23 cellular contexts compared by ENCODE assay signal in genomic region chr2:194559523-194559922, GRCh38.
DNase-seq lines count a peak whose midpoint lies in the region; ATAC-seq and TF ChIP-seq lines count a peak whose summit lies in the region.
"Had no signal": no experiment of that assay in that cellular context is flagged by ENCODE, and none has a peak within 500 bp of the region (broad histone marks: within the 10 kb centered on the region; RNA-seq: fewer than 3 reads in every experiment).

No MANE protein-coding gene starts in this region.

- ATAC-seq in stimulated activated effector memory CD8-positive, alpha-beta T cell treated with anti-CD3 and anti-CD28 coated beads, Interleukin-12 subunit alpha, Interleukin-12 subunit beta, amount 100 ng/mL, for 72 hours: peak; percentile 42
- ATAC-seq: GM12878 had no signal

- no peak overlapping the region for H3K9ac ChIP-seq in neuronal stem cell (ENCODE audit: low read depth, low read length, poor library complexity)
- no peak overlapping the region for H3K9ac ChIP-seq in H9 (ENCODE audit: extremely low read depth, insufficient read length, low read length)
- H3K9ac ChIP-seq: BLaER1 had no signal

- H3K9me3 ChIP-seq in neuronal stem cell (replicated peaks in 1 of 2; ENCODE audit: control insufficient read depth in 2 of 2, insufficient read depth in 1 of 2, low read depth in 1 of 2, low read length in 2 of 2): peaks cover 0 to 2% of the 10 kb centered on the region in 2 donors
- H3K9me3 ChIP-seq in H9 (ENCODE audit: control insufficient read depth, low read depth, low read length): no peaks in the 10 kb centered on the region
- H3K9me3 ChIP-seq: BE2C had no signal

- H3K79me2 ChIP-seq in H9 (ENCODE audit: insufficient read depth, low read length): no peaks in the 10 kb centered on the region

- H3K4me3 ChIP-seq in neuronal stem cell (ENCODE audit: low read length in 2 of 2): peak overlapping the region in 1 of 2 donors; percentile 3
- H3K4me3 ChIP-seq: BLaER1, GM12878 had no signal

- H2BK12ac ChIP-seq in neuronal stem cell (ENCODE audit: low read length): peak overlapping the region; percentile 10
- no peak overlapping the region for H2BK12ac ChIP-seq in H9 (ENCODE audit: insufficient read length, low read depth, low read length)

- H3K79me1 ChIP-seq in neuronal stem cell (ENCODE audit: low read depth, low read length) (no peaks in the 10 kb centered on the region), H9 (ENCODE audit: insufficient read depth, low read depth, low read length, poor library complexity, severe bottlenecking) (no peaks in the 10 kb centered on the region)

- no peak overlapping the region for H4K91ac ChIP-seq in neuronal stem cell (ENCODE audit: low read depth, low read length, poor library complexity)
- no peak overlapping the region for H4K91ac ChIP-seq in H9 (ENCODE audit: insufficient read length, low read depth, low read length)

- H3K4me2 ChIP-seq in neuronal stem cell (ENCODE audit: insufficient read depth, low read length, poor library complexity, severe bottlenecking): no peak overlapping the region
- no peak overlapping the region for H3K4me2 ChIP-seq in H9 (ENCODE audit: insufficient read depth, insufficient read length, low read length)
- H3K4me2 ChIP-seq: BLaER1 had no signal

- H3K9me3 Mint-ChIP-seq in chondrocyte (ENCODE audit: low read depth) (no peaks in the 10 kb centered on the region), H9 (peaks cover 13 to 20% of the 10 kb centered on the region in 2 experiments)
- peaks cover 2% of the 10 kb centered on the region for H3K9me3 Mint-ChIP-seq in stimulated activated effector memory CD8-positive, alpha-beta T cell treated with anti-CD3 and anti-CD28 coated beads, Interleukin-12 subunit alpha, Interleukin-12 subunit beta, amount 100 ng/mL, for 72 hours
- H3K9me3 Mint-ChIP-seq: CD4-positive, CD25-positive, alpha-beta regulatory T cell had no signal

- no peaks in the 10 kb centered on the region for H3K36me3 Mint-ChIP-seq in chondrocyte (ENCODE audit: low read depth)
- no peaks in the 10 kb centered on the region for H3K36me3 Mint-ChIP-seq in stimulated activated effector memory CD8-positive, alpha-beta T cell treated with anti-CD3 and anti-CD28 coated beads, Interleukin-12 subunit alpha, Interleukin-12 subunit beta, amount 100 ng/mL, for 72 hours
- H3K36me3 Mint-ChIP-seq in H9 (ENCODE audit: insufficient read depth in 1 of 3, low read depth in 3 of 3): peaks cover 0 to 9% (median 7%) of the 10 kb centered on the region in 3 experiments; a peak in 4 of 7 replicates
- H3K36me3 Mint-ChIP-seq: CD14-positive monocyte; CD4-positive, alpha-beta memory T cell; CD4-positive, CD25-positive, alpha-beta regulatory T cell; CD8-positive, alpha-beta memory T cell had no signal

- H3K27me3 ChIP-seq in neuronal stem cell (ENCODE audit: control insufficient read depth in 3 of 3, insufficient read depth in 3 of 3, low read depth in 1 of 3, low read length in 3 of 3): no peaks in the 10 kb centered on the region
- H3K27me3 ChIP-seq in H9 (ENCODE audit: insufficient read depth, low read length): no peaks in the 10 kb centered on the region
- H3K27me3 ChIP-seq: BE2C, BLaER1 had no signal

- H3K23ac ChIP-seq in neuronal stem cell (ENCODE audit: low read depth, low read length, poor library complexity): no peak overlapping the region
- H3K23ac ChIP-seq in H9 (ENCODE audit: insufficient read length, low read depth, low read length): no peak overlapping the region

- peak overlapping the region; percentile 71 for H3K18ac ChIP-seq in neuronal stem cell (ENCODE audit: low read length)
- H3K18ac ChIP-seq in H9 (ENCODE audit: insufficient read length, low read depth, low read length): no peak overlapping the region

- H3K27ac Mint-ChIP-seq in chondrocyte (ENCODE audit: unreplicated experiment) (no peak overlapping the region), H9 (no peak overlapping the region)
- no peak overlapping the region for H3K27ac Mint-ChIP-seq in stimulated activated effector memory CD8-positive, alpha-beta T cell treated with anti-CD3 and anti-CD28 coated beads, Interleukin-12 subunit alpha, Interleukin-12 subunit beta, amount 100 ng/mL, for 72 hours
- H3K27ac Mint-ChIP-seq: CD14-positive monocyte; CD4-positive, alpha-beta memory T cell; CD4-positive, CD25-positive, alpha-beta regulatory T cell; CD8-positive, alpha-beta memory T cell had no signal

- H2AFZ ChIP-seq in neuronal stem cell (ENCODE audit: low read length) (no peak overlapping the region), H9 (ENCODE audit: low read length) (no peak overlapping the region)

- no peak overlapping the region for H3K56ac ChIP-seq in H9 (ENCODE audit: insufficient read length, low read depth, low read length)

- no peaks in the 10 kb centered on the region for H4K20me1 ChIP-seq in H9 (ENCODE audit: control insufficient read depth, insufficient read depth, insufficient read length)
- H4K20me1 ChIP-seq: BLaER1 had no signal

- peak overlapping the region; percentile 49 for H2BK15ac ChIP-seq in neuronal stem cell (ENCODE audit: low read length)
- H2BK15ac ChIP-seq in H9 (ENCODE audit: low read depth, low read length): no peak overlapping the region

- peaks cover 8% of the 10 kb centered on the region for H3K27me3 Mint-ChIP-seq in chondrocyte (ENCODE audit: low read depth)
- no peaks in the 10 kb centered on the region; the same call in 1 of the 2 replicates for H3K27me3 Mint-ChIP-seq in H9 (ENCODE audit: low read depth)
- H3K27me3 Mint-ChIP-seq: CD4-positive, alpha-beta memory T cell; CD4-positive, CD25-positive, alpha-beta regulatory T cell had no signal

- DNase-seq in chondrocyte (ENCODE audit: low spot score) (peak; percentile 46), neuronal stem cell (ENCODE audit: low spot score) (no peak), H9 (no peak), pons (ENCODE audit: low spot score) (no peak)
- no peak for DNase-seq in stimulated activated effector memory CD8-positive, alpha-beta T cell treated with anti-CD3 and anti-CD28 coated beads, Interleukin-12 subunit alpha, Interleukin-12 subunit beta, amount 100 ng/mL, for 72 hours (ENCODE audit: low spot score in 2 of 2)
- no peak for DNase-seq in stimulated activated CD4-positive, alpha-beta T cell treated with anti-CD3 and anti-CD28 coated beads, Interleukin-2, amount 100 ng/mL, for 48 hours
- DNase-seq: 8988T; ACHN; BE2C; C1 segment of cervical spinal cord; CD4-positive, alpha-beta memory T cell; CD4-positive, CD25-positive, alpha-beta regulatory T cell; CD8-positive, alpha-beta memory T cell; COR-L47; DMS 273 treated with DMSO at 0.1 percent for 48 hours; DMS153; DMS79; DND-41; EL; GDM1 had no signal

- H3K4me1 Mint-ChIP-seq in chondrocyte (ENCODE audit: low read depth) (no peaks in the 10 kb centered on the region), H9 (no peaks in the 10 kb centered on the region)
- H3K4me1 Mint-ChIP-seq in stimulated activated effector memory CD8-positive, alpha-beta T cell treated with anti-CD3 and anti-CD28 coated beads, Interleukin-12 subunit alpha, Interleukin-12 subunit beta, amount 100 ng/mL, for 72 hours: no peaks in the 10 kb centered on the region
- H3K4me1 Mint-ChIP-seq: CD14-positive monocyte; CD4-positive, alpha-beta memory T cell; CD4-positive, CD25-positive, alpha-beta regulatory T cell; CD8-positive, alpha-beta memory T cell had no signal

- H4K8ac ChIP-seq in neuronal stem cell (ENCODE audit: low read depth, low read length) (no peak overlapping the region), H9 (replicated peaks; ENCODE audit: insufficient read length, low read depth, low read length) (no peak overlapping the region)

- H2BK120ac ChIP-seq in neuronal stem cell (ENCODE audit: low read depth, low read length): no peak overlapping the region
- H2BK120ac ChIP-seq in H9 (ENCODE audit: low read depth, low read length, poor library complexity, severe bottlenecking): no peak overlapping the region

- H3K4me1 ChIP-seq in neuronal stem cell (ENCODE audit: control insufficient read depth in 2 of 2, insufficient read depth in 1 of 2, low read depth in 1 of 2, low read length in 2 of 2): no peaks in the 10 kb centered on the region
- H3K4me1 ChIP-seq in H9 (ENCODE audit: insufficient read depth, low read length): no peaks in the 10 kb centered on the region
- H3K4me1 ChIP-seq: BE2C, BLaER1 had no signal

- no peak overlapping the region for H4K5ac ChIP-seq in H9 (ENCODE audit: insufficient read length, low read depth, low read length)

- H3K36me3 ChIP-seq in neuronal stem cell (replicated peaks in 1 of 2; ENCODE audit: control insufficient read depth in 2 of 2, insufficient read depth in 2 of 2, low read length in 2 of 2): no peaks in the 10 kb centered on the region
- H3K36me3 ChIP-seq: BE2C, BLaER1 had no signal

- no peak overlapping the region for H3K4me3 Mint-ChIP-seq in chondrocyte (ENCODE audit: unreplicated experiment)
- no peak overlapping the region for H3K4me3 Mint-ChIP-seq in stimulated activated effector memory CD8-positive, alpha-beta T cell treated with anti-CD3 and anti-CD28 coated beads, Interleukin-12 subunit alpha, Interleukin-12 subunit beta, amount 100 ng/mL, for 72 hours
- H3K4me3 Mint-ChIP-seq in H9: no peak overlapping the region
- H3K4me3 Mint-ChIP-seq: CD14-positive monocyte; CD4-positive, alpha-beta memory T cell; CD4-positive, CD25-positive, alpha-beta regulatory T cell; CD8-positive, alpha-beta memory T cell had no signal

- no peak overlapping the region for H2BK20ac ChIP-seq in H9 (ENCODE audit: low read depth, low read length, poor library complexity, severe bottlenecking)

- TF ChIP-seq CTCF in chondrocyte (IDR thresholded peaks at IDR 0.05): no peak
- TF ChIP-seq CTCF in H9 (conservative IDR thresholded peaks at IDR 0.05): no peak

- no peak overlapping the region for H3K4ac ChIP-seq in neuronal stem cell (ENCODE audit: low read length)
- H3K4ac ChIP-seq in H9 (ENCODE audit: low read depth, low read length): no peak overlapping the region

- no peaks in the 10 kb centered on the region for H3K23me2 ChIP-seq in H9 (ENCODE audit: insufficient read length, low read depth, low read length, poor library complexity, severe bottlenecking)

- H2BK5ac ChIP-seq in neuronal stem cell (ENCODE audit: low read length) (no peak overlapping the region), H9 (ENCODE audit: insufficient read length, low read length) (no peak overlapping the region)

- no CpG with 5 or more reads among the region's 5 CpGs for WGBS in neuronal stem cell (ENCODE audit: extremely low coverage in 2 of 2, insufficient read length in 2 of 2, insufficient replicate concordance in 1 of 2), 2 donors
- WGBS in H9 (ENCODE audit: extremely low coverage, insufficient read length, low lambda C conversion rate): no CpG with 5 or more reads among the region's 5 CpGs

- H3K27ac ChIP-seq in neuronal stem cell (replicated peaks; ENCODE audit: low read length) (no peak overlapping the region), H9 (ENCODE audit: insufficient read length, low read depth, low read length) (no peak overlapping the region)
- H3K27ac ChIP-seq: BLaER1 had no signal

- H3K14ac ChIP-seq in neuronal stem cell (ENCODE audit: low read length) (peak overlapping the region; percentile 56), H9 (ENCODE audit: insufficient read depth, low read length) (no peak overlapping the region)

- H2AK5ac ChIP-seq in neuronal stem cell (ENCODE audit: low read depth, low read length) (no peak overlapping the region), H9 (ENCODE audit: insufficient read length, low read length) (no peak overlapping the region)

- H3T11ph ChIP-seq in H9 (ENCODE audit: low read length): no peak overlapping the region
